In genomic region chr4:101835121-101835904, GRCh38 we compare ENCODE assay signal across 7 cellular contexts. TPM values are rescaled to one million over a fixed set of nuclear protein-coding genes. Genes with fewer than 3 reads are reported as not detected.
DNase-seq lines count a peak whose midpoint lies in the region; ATAC-seq and TF ChIP-seq lines count a peak whose summit lies in the region.

No MANE protein-coding gene starts in this region.

- H3K4me2 ChIP-seq in GM23338 (no peak overlapping the region), skeletal muscle satellite cell (ENCODE audit: low read length) (peak overlapping the region; percentile 58)

- H3K4me1 ChIP-seq in GM23338 (ENCODE audit: insufficient read depth) (no peaks in the 10 kb centered on the region), skeletal muscle satellite cell (ENCODE audit: control insufficient read depth, insufficient read depth, low read length) (peaks cover 8% of the 10 kb centered on the region)

- no peaks in the 10 kb centered on the region for H3K9me3 Mint-ChIP-seq in GM23338

- no peaks in the 10 kb centered on the region for H4K20me1 ChIP-seq in GM23338 (replicated peaks; ENCODE audit: insufficient read depth)

- H3K9me3 ChIP-seq in skeletal muscle satellite cell (replicated peaks; ENCODE audit: low read length) = no peaks in the 10 kb centered on the region

- H3K4me3 ChIP-seq in GM23338 = no peak overlapping the region
- H3K4me3 ChIP-seq in epithelial cell of proximal tubule (ENCODE audit: low read depth, low read length) = peak overlapping the region; percentile 17
- H3K4me3 ChIP-seq in skeletal muscle satellite cell (ENCODE audit: low read length) = no peak overlapping the region

- H3K27ac Mint-ChIP-seq in GM23338 = no peak overlapping the region

- H3F3A ChIP-seq in GM23338 (replicated peaks; ENCODE audit: low read depth) = no peaks in the 10 kb centered on the region

- no peak overlapping the region for H3K9ac ChIP-seq in skeletal muscle satellite cell (ENCODE audit: low read depth, low read length)

- H3K27me3 ChIP-seq in GM23338 (ENCODE audit: insufficient read depth) (no peaks in the 10 kb centered on the region), skeletal muscle satellite cell (ENCODE audit: control insufficient read depth, insufficient read depth, low read length) (no peaks in the 10 kb centered on the region)

- H3K4me3 Mint-ChIP-seq in GM23338 = no peak overlapping the region

- no peak overlapping the region for H3K27ac ChIP-seq in GM23338 (ENCODE audit: low read depth)

- H3K79me2 ChIP-seq in GM23338 (replicated peaks; ENCODE audit: insufficient read depth) = no peaks in the 10 kb centered on the region

- no peaks in the 10 kb centered on the region for H3K36me3 Mint-ChIP-seq in GM23338 (ENCODE audit: low read depth)

- H3K36me3 ChIP-seq in GM23338 (ENCODE audit: insufficient read depth) (no peaks in the 10 kb centered on the region), skeletal muscle satellite cell (ENCODE audit: insufficient read depth, low read length) (no peaks in the 10 kb centered on the region)

- no peak for ATAC-seq in GM23338
- no peak for ATAC-seq in HG03457 (IDR thresholded peaks at IDR 0.05; ENCODE audit: unreplicated experiment)

- peaks cover 6% of the 10 kb centered on the region for H3K4me1 Mint-ChIP-seq in GM23338

- TF ChIP-seq CTCF in GM23338 (conservative IDR thresholded peaks at IDR 0.05; ENCODE audit: low read depth in 2 of 2) (no peak), epithelial cell of proximal tubule (conservative IDR thresholded peaks at IDR 0.05; ENCODE audit: low read depth, low read length) (no peak)

- peak overlapping the region; percentile 77; the same call in 1 of the 2 replicates for H2AFZ ChIP-seq in GM23338

- H3K27me3 Mint-ChIP-seq in GM23338 (ENCODE audit: insufficient read depth, low read depth, poor library complexity) = no peaks in the 10 kb centered on the region

- no peaks in the 10 kb centered on the region for H3K9me2 ChIP-seq in GM23338 (ENCODE audit: insufficient read depth)

- DNase-seq in GM23338 (ENCODE audit: low spot score) = no peak
- peak; percentile 52 for DNase-seq in NCI-H345 (lab: John Stamatoyannopoulos, UW)
- peak; percentile 60 for DNase-seq in epithelial cell of proximal tubule (ENCODE audit: low read depth)
- no peak for DNase-seq in stimulated activated CD4-positive, alpha-beta T cell treated with anti-CD3 and anti-CD28 coated beads, Interleukin-4, amount 100 ng/mL, for 24 hours
- no peak for DNase-seq in hippocampal formation (lab: John Stamatoyannopoulos, UW)

TF ChIP-seq in GM23338, 12 proteins besides CTCF, POLR2A, EP300 and RAD21:
- TF ChIP-seq EZH2phosphoT487 (IDR thresholded peaks at IDR 0.05; ENCODE audit: unreplicated experiment) = no peak
- no peak for TF ChIP-seq JUNB (IDR thresholded peaks at IDR 0.05; ENCODE audit: unreplicated experiment)

RNA-seq across cellular contexts. Expression of gene BANK1, which starts 44.8 kb away (rescaled TPM):
- total RNA-seq in GM23338 (2014; rRNA removed; shearing (Covaris generic)) = 0.87 and 1.0 TPM in 2 replicates
- polyA plus RNA-seq in GM23338 (2016; fragmentation: Nextera tagmentation; extraction: Ambion mirVana) = 0.49 and 0.86 TPM in 2 replicates
- total RNA-seq in epithelial cell of proximal tubule = 0.51 and 1.4 TPM in 2 replicates
- total RNA-seq in skeletal muscle satellite cell (2012; rRNA removed) = 0.25 TPM in 1 of 2 replicates, not detected in the other

Comparison
In these comparisons a context has a peak if more than half of its experiments do, and no peak if none do; other contexts are left out.
1. DNase-seq: peak in NCI-H345 (single experiment) and epithelial cell of proximal tubule (single experiment); none in GM23338 (single experiment), stimulated activated CD4-positive, alpha-beta T cell treated with anti-CD3 and anti-CD28 coated beads, Interleukin-4, amount 100 ng/mL, for 24 hours (single experiment) and hippocampal formation (0 of 2).